In genomic region chr5:151490617-151491016, GRCh38 we compare ENCODE assay signal across 16 cellular contexts. TPM values are rescaled to one million over a fixed set of nuclear protein-coding genes. Genes with fewer than 3 reads are reported as not detected.
DNase-seq lines count a peak whose midpoint lies in the region; ATAC-seq, FAIRE-seq and TF ChIP-seq lines count a peak whose summit lies in the region.
"Had no signal": no experiment of that assay in that cellular context is flagged by ENCODE, and none has a peak within 500 bp of the region (broad histone marks: within the 10 kb centered on the region; RNA-seq: fewer than 3 reads in every experiment).

No MANE protein-coding gene starts in this region.

- no peak for FAIRE-seq in HepG2 (lab: Jason Lieb, UNC)
- FAIRE-seq: H1 had no signal

- TF ChIP-seq EP300 in sigmoid colon (IDR thresholded peaks at IDR 0.05): no peak
- no peak for TF ChIP-seq EP300 in HepG2 (IDR thresholded peaks at IDR 0.05; ENCODE audit: low read depth in 2 of 2, low read length in 2 of 2)
- no peak for TF ChIP-seq EP300 in HepG2 (CRISPR knock-in tag; IDR thresholded peaks at IDR 0.05; ENCODE audit: borderline replicate concordance)

- H3K4me1 ChIP-seq in right atrium auricular region: no peaks in the 10 kb centered on the region
- no peaks in the 10 kb centered on the region for H3K4me1 ChIP-seq in parathyroid adenoma
- no peaks in the 10 kb centered on the region for H3K4me1 ChIP-seq in sigmoid colon
- no peaks in the 10 kb centered on the region for H3K4me1 ChIP-seq in HepG2 (ENCODE audit: insufficient read depth, low read length)
- H3K4me1 ChIP-seq: BLaER1 had no signal

- H3K9me3 ChIP-seq in right atrium auricular region (no peaks in the 10 kb centered on the region), parathyroid adenoma (ENCODE audit: control insufficient read depth, low read length) (no peaks in the 10 kb centered on the region), sigmoid colon (no peaks in the 10 kb centered on the region), HepG2 (ENCODE audit: low read length) (no peaks in the 10 kb centered on the region)
- H3K9me3 ChIP-seq: BLaER1 had no signal

- H3K36me3 ChIP-seq in right atrium auricular region: peaks cover 27% of the 10 kb centered on the region
- no peaks in the 10 kb centered on the region for H3K36me3 ChIP-seq in parathyroid adenoma (ENCODE audit: control insufficient read depth, insufficient read depth, low read length)
- H3K36me3 ChIP-seq in sigmoid colon: peaks cover 0 to 48% (median 15%) of the 10 kb centered on the region in 4 donors
- peaks cover 7 to 11% of the 10 kb centered on the region in 2 experiments; a peak in 4 of 5 replicates for H3K36me3 ChIP-seq in HepG2 (replicated peaks in 1 of 2; ENCODE audit: control insufficient read depth in 1 of 2, insufficient read depth in 2 of 2, low read length in 2 of 2)

- H3K27ac Mint-ChIP-seq in dendritic cell treated with granulocyte-macrophage colony-stimulating factor and Interleukin-4, amounts not matched to agents 40 ng/mL and 50 ng/mL, for 4 days: peak overlapping the region; percentile 61

- no peaks in the 10 kb centered on the region for H3K9me3 Mint-ChIP-seq in dendritic cell treated with granulocyte-macrophage colony-stimulating factor and Interleukin-4, amounts not matched to agents 40 ng/mL and 50 ng/mL, for 4 days
- H3K9me3 Mint-ChIP-seq: CD14-positive monocyte; CD4-positive, alpha-beta memory T cell had no signal

- in situ Hi-C loops in HepG2 (cut with HindIII; ENCODE audit: extremely low pct_ligation_motif_present, low pct_unique_long_range_greater_than_20kb): no loop called here

- DNase-seq in right atrium auricular region (ENCODE audit: low spot score) (peak; percentile 38), cardiac septum (ENCODE audit: low spot score) (no peak), sigmoid colon (no peak), HEK293T (ENCODE audit: extremely low spot score) (no peak), HepG2 (ENCODE audit: low spot score) (no peak)
- DNase-seq: 8988T; CD4-positive, alpha-beta memory T cell; DMS153; DMS79; GF-D8; H9 had no signal

- H2AFZ ChIP-seq in parathyroid adenoma (no peak overlapping the region), HepG2 (ENCODE audit: low read length) (no peak overlapping the region)

- no peak overlapping the region for H3K27ac ChIP-seq in right atrium auricular region
- H3K27ac ChIP-seq in parathyroid adenoma: peak overlapping the region; percentile 3
- no peak overlapping the region for H3K27ac ChIP-seq in sigmoid colon
- H3K27ac ChIP-seq in HepG2 (ENCODE audit: extremely low read length, insufficient read depth, low read length): no peak overlapping the region
- H3K27ac ChIP-seq: BLaER1 had no signal

- no peaks in the 10 kb centered on the region for H4K20me1 ChIP-seq in HepG2 (ENCODE audit: insufficient read depth, low read length)
- H4K20me1 ChIP-seq: BLaER1 had no signal

- TF ChIP-seq RAD21 in HepG2 (CRISPR knock-in tag; IDR thresholded peaks at IDR 0.05): no peak

- H3K4me1 Mint-ChIP-seq in dendritic cell treated with granulocyte-macrophage colony-stimulating factor and Interleukin-4, amounts not matched to agents 40 ng/mL and 50 ng/mL, for 4 days (ENCODE audit: low read depth): peaks cover 42% of the 10 kb centered on the region

- no peak overlapping the region for H3K4me2 ChIP-seq in parathyroid adenoma (ENCODE audit: low read length)
- no peak overlapping the region for H3K4me2 ChIP-seq in HepG2 (ENCODE audit: low read depth, low read length)
- H3K4me2 ChIP-seq: BLaER1 had no signal

- H3K36me3 Mint-ChIP-seq in dendritic cell treated with granulocyte-macrophage colony-stimulating factor and Interleukin-4, amounts not matched to agents 40 ng/mL and 50 ng/mL, for 4 days (ENCODE audit: low read depth): peaks cover 71% of the 10 kb centered on the region

- H3K27me3 Mint-ChIP-seq in dendritic cell treated with granulocyte-macrophage colony-stimulating factor and Interleukin-4, amounts not matched to agents 40 ng/mL and 50 ng/mL, for 4 days: no peaks in the 10 kb centered on the region
- H3K27me3 Mint-ChIP-seq: CD4-positive, alpha-beta memory T cell had no signal

- TF ChIP-seq POLR2A in sigmoid colon (IDR thresholded peaks at IDR 0.05): no peak
- no peak for TF ChIP-seq POLR2A in HepG2 (IDR thresholded peaks at IDR 0.05; ENCODE audit: insufficient read depth in 1 of 2, low read depth in 2 of 2, low read length in 2 of 2)

- CTCF ChIA-PET in HEK293T (lab: Yijun Ruan, JAX) (interaction anchor here (1.2 kb wide), 1 partner anchor 161 kb away, joined by 3 read pairs; no protein-coding TSS in a partner anchor), HepG2 (lab: Yijun Ruan, JAX; ENCODE audit: low intra/inter-chr PET ratio, low total read pairs) (no interaction called here)

- H3K79me2 ChIP-seq in parathyroid adenoma (peaks cover 10% of the 10 kb centered on the region), HepG2 (ENCODE audit: insufficient read depth, low read length) (no peaks in the 10 kb centered on the region)

- TF ChIP-seq CTCF in right atrium auricular region (IDR thresholded peaks at IDR 0.05): no peak
- no peak for TF ChIP-seq CTCF in parathyroid adenoma (IDR thresholded peaks at IDR 0.05)
- no peak for TF ChIP-seq CTCF in sigmoid colon (IDR thresholded peaks at IDR 0.05)
- TF ChIP-seq CTCF in HepG2 (CRISPR knock-in tag; IDR thresholded peaks at IDR 0.05): no peak

- no peaks in the 10 kb centered on the region for H3K27me3 ChIP-seq in right atrium auricular region
- no peaks in the 10 kb centered on the region for H3K27me3 ChIP-seq in parathyroid adenoma (ENCODE audit: control insufficient read depth, insufficient read depth, low read length)
- H3K27me3 ChIP-seq in sigmoid colon: no peaks in the 10 kb centered on the region
- H3K27me3 ChIP-seq in HepG2 (ENCODE audit: control insufficient read depth in 1 of 2, insufficient read depth in 2 of 2, low read length in 2 of 2): no peaks in the 10 kb centered on the region
- H3K27me3 ChIP-seq: BLaER1 had no signal

- ATAC-seq in HepG2: no peak

- no peak overlapping the region for H3K4me3 ChIP-seq in right atrium auricular region
- no peak overlapping the region for H3K4me3 ChIP-seq in parathyroid adenoma (ENCODE audit: low read depth, low read length)
- no peak overlapping the region for H3K4me3 ChIP-seq in sigmoid colon
- no peak overlapping the region for H3K4me3 ChIP-seq in HepG2 (replicated peaks in 1 of 3; ENCODE audit: insufficient read depth in 1 of 3, low read depth in 2 of 3, low read length in 3 of 3)
- H3K4me3 ChIP-seq: BLaER1 had no signal

- intact Hi-C loops in cardiac septum (cut with DNase I): no loop called here
- intact Hi-C loops in dendritic cell treated with granulocyte-macrophage colony-stimulating factor and Interleukin-4, amounts not matched to agents 40 ng/mL and 50 ng/mL, for 4 days (cut with micrococcal nuclease): no loop called here
- intact Hi-C loops in sigmoid colon (cut with DNase I): no loop called here
- intact Hi-C loops in HepG2 (cut with micrococcal nuclease; ENCODE audit: unreplicated experiment): no loop called here

- H3K9ac ChIP-seq in parathyroid adenoma: no peak overlapping the region
- H3K9ac ChIP-seq in HepG2 (ENCODE audit: insufficient read depth, low read depth, low read length): no peak overlapping the region
- H3K9ac ChIP-seq: BLaER1 had no signal

- POLR2A ChIA-PET in HEK293T (lab: Yijun Ruan, JAX): no interaction called here
- POLR2A ChIA-PET in HepG2 (lab: Yijun Ruan, JAX): no interaction called here

- no TSS peak for BruUV-seq in HepG2 (replicated peaks; lab: Mats Ljungman, UMichigan)

- 92 to 96% methylated on average over 5 of the region's 5 CpGs for WGBS in sigmoid colon, 2 donors
- 94% methylated on average over 5 of the region's 5 CpGs for WGBS in HepG2 (ENCODE audit: low lambda C conversion rate)

- H3K4me3 Mint-ChIP-seq in dendritic cell treated with granulocyte-macrophage colony-stimulating factor and Interleukin-4, amounts not matched to agents 40 ng/mL and 50 ng/mL, for 4 days: no peak overlapping the region
- H3K4me3 Mint-ChIP-seq: CD14-positive monocyte; CD4-positive, alpha-beta memory T cell; H9 had no signal

TF ChIP-seq in HEK293T, 16 proteins besides CTCF, POLR2A, EP300 and RAD21:
- TF ChIP-seq LEF1 (IDR thresholded peaks at IDR 0.05; ENCODE audit: borderline replicate concordance) (no peak), ZNF384 (IDR thresholded peaks at IDR 0.05) (no peak), FOXA1 (IDR thresholded peaks at IDR 0.05) (no peak)

TF ChIP-seq in HepG2, 621 proteins besides CTCF, POLR2A, EP300 and RAD21 (continues in another document):
- TF ChIP-seq ASH2L (IDR thresholded peaks at IDR 0.05; ENCODE audit: insufficient read length, low read depth, low read length) (no peak), PCBP2 (optimal IDR thresholded peaks at IDR 0.05; ENCODE audit: low read depth, low read length, poor library complexity, severe bottlenecking) (no peak), SMAD1 (CRISPR knock-in tag; IDR thresholded peaks at IDR 0.05; ENCODE audit: borderline replicate concordance, low read depth) (no peak), AGO2 (optimal IDR thresholded peaks at IDR 0.05; ENCODE audit: low read depth, low read length) (no peak), PHF8 (CRISPR knock-in tag; IDR thresholded peaks at IDR 0.05) (no peak)

RNA-seq across cellular contexts. Expression of gene SLC36A1, which starts 43.2 kb away (rescaled TPM):
- total RNA-seq in right atrium auricular region (1 to 10 TPM; 3.9 to 5.8 TPM), cardiac septum (3.3 TPM), sigmoid colon (1 to 10 TPM; 6.9 to 9.7 (median 8.6) TPM), HepG2 (2016; rRNA removed; fragmentation: Illumina TruSeq; extraction: Trizol) (5.5 and 8.0 TPM in 2 replicates)
- polyA plus RNA-seq in sigmoid colon (1 to 10 TPM; 4.4 to 8.6 (median 6.6) TPM), HepG2 (2011; rRNA removed) (8.5 and 8.9 TPM in 2 replicates)
- 2.2 TPM in 2 replicates for total RNA-seq in HepG2 (2016; cell fraction: cytosol; rRNA removed; fragmentation: Illumina TruSeq; extraction: Trizol; ENCODE audit: low read depth)
- total RNA-seq in HepG2 (2016; cell fraction: insoluble cytoplasmic fraction; rRNA removed; fragmentation: Illumina TruSeq; extraction: Trizol): 5.3 and 6.0 TPM in 2 replicates
- total RNA-seq in HepG2 (2016; cell fraction: membrane; rRNA removed; fragmentation: Illumina TruSeq; extraction: Trizol): 5.7 and 6.6 TPM in 2 replicates
- total RNA-seq in HepG2 (2016; cell fraction: nucleus; rRNA removed; fragmentation: Illumina TruSeq; extraction: Trizol): 9.8 and 12.7 TPM in 2 replicates
- polyA plus RNA-seq in HepG2 (2011; cell fraction: cytosol; rRNA removed): 4.8 and 5.0 TPM in 2 replicates
- 12.0 and 12.4 TPM in 2 replicates for polyA plus RNA-seq in HepG2 (2011; cell fraction: nucleus; rRNA removed)
- polyA plus RNA-seq in HepG2 (2012): 5.1 and 5.5 TPM in 2 replicates
- polyA plus RNA-seq in HepG2 (2016; cell fraction: cytosol; fragmentation: Illumina TruSeq; extraction: Trizol; ENCODE audit: low read depth): 0.78 and 1.0 TPM in 2 replicates
- 4.5 and 5.2 TPM in 2 replicates for polyA plus RNA-seq in HepG2 (2016; cell fraction: insoluble cytoplasmic fraction; fragmentation: Illumina TruSeq; extraction: Trizol; ENCODE audit: low read depth)
- polyA plus RNA-seq in HepG2 (2016; cell fraction: membrane; fragmentation: Illumina TruSeq; extraction: Trizol; ENCODE audit: low read depth): 2.0 and 2.2 TPM in 2 replicates
- 11.5 and 12.1 TPM in 2 replicates for polyA plus RNA-seq in HepG2 (2016; cell fraction: nucleus; fragmentation: Illumina TruSeq; extraction: Trizol; ENCODE audit: insufficient read depth, low read depth)
- polyA minus RNA-seq in HepG2 (2011; rRNA and poly(A)+ RNA removed; ENCODE audit: low replicate concordance): 24.5 and 41.7 TPM in 2 replicates
- polyA minus RNA-seq in HepG2 (2011; cell fraction: cytosol; rRNA and poly(A)+ RNA removed): 7.5 and 9.8 TPM in 2 replicates
- polyA minus RNA-seq in HepG2 (2011; cell fraction: nucleus; rRNA and poly(A)+ RNA removed): 14.4 and 14.7 TPM in 2 replicates
